ENCODE assay signal across 34 cellular contexts in the genomic region with DNA sequence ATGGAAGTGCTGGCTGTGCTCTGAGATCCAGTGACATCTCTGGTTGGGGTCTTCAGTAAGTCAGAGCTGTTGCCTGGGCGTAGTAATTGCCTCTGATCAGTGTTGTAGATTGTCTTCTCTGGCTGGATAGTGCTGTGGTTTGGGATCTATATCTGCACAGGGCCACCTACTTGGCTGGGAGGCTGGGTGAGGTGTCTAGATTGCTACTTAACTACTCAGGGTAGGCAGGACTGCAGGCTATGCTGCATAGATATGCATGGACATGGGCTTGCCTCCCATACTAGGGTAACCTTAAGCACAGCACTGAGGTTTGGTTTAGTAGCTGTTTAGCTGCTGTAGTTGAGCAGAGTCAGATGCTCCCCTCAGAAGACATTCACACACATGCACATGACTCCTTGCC.
"Had no signal": no experiment of that assay in that cellular context is flagged by ENCODE, and none has a peak within 500 bp of the region (broad histone marks: within the 10 kb centered on the region; RNA-seq: fewer than 3 reads in every experiment).

No MANE protein-coding gene starts in this region.

- H3K27me3 ChIP-seq: ascending aorta had no signal

- H3K4me3 ChIP-seq: ascending aorta had no signal

- H3K9me3 Mint-ChIP-seq: activated CD4-positive, alpha-beta T cell treated with anti-CD3 and anti-CD28 coated beads, Interleukin-2, amount 10 ng/mL, durations not matched to agents 24 days and 14 days; activated naive CD8-positive, alpha-beta T cell treated with anti-CD3 and anti-CD28 coated beads, Interleukin-2, amount 10 ng/mL, durations not matched to agents 7 days and 5 days; activated T-helper 2 cell treated with anti-CD3 and anti-CD28 coated beads, Interferon-gamma antibody, Interleukin-2, Interleukin-4, amounts not matched to agents 10 μg/mL and 5 μg/mL and 100 μg/mL, durations not matched to agents 14 hours and 24 hours and 36 hours; T-helper 1 cell treated with Interleukin-12 subunit alpha and Interleukin-12 subunit beta and Interleukin-4 antibody, amounts not matched to agents 30 μg/mL and 1 μg/mL, for 36 hours had no signal

- H3K36me3 ChIP-seq: ascending aorta had no signal

- H3K27ac ChIP-seq: ascending aorta, VCaP had no signal

- H3K27ac Mint-ChIP-seq: activated B cell treated with CpG ODN at 0.5 μM for 24 hours; activated CD4-positive, alpha-beta memory T cell treated with anti-CD3 and anti-CD28 coated beads for 36 hours; activated CD4-positive, alpha-beta T cell treated with anti-CD3 and anti-CD28 coated beads, Interleukin-2, amount 10 ng/mL, durations not matched to agents 24 days and 14 days; activated CD8-positive, alpha-beta memory T cell treated with anti-CD3 and anti-CD28 coated beads, Interleukin-2, amount 10 ng/mL, durations not matched to agents 7 days and 5 days; activated CD8-positive, alpha-beta T cell treated with anti-CD3 and anti-CD28 coated beads, Interleukin-2, amount 10 ng/mL, durations not matched to agents 7 days and 5 days; activated naive CD4-positive, alpha-beta T cell treated with anti-CD3 and anti-CD28 coated beads, Interleukin-2, amount 10 ng/mL, durations not matched to agents 7 days and 5 days; activated naive CD4-positive, alpha-beta T cell treated with anti-CD3 and anti-CD28 coated beads, Interleukin-2, amount 50 U/mL, for 24 hours; activated naive CD8-positive, alpha-beta T cell; activated naive CD8-positive, alpha-beta T cell treated with anti-CD3 and anti-CD28 coated beads, Interleukin-2, amount 10 ng/mL, durations not matched to agents 7 days and 5 days; activated naive CD8-positive, alpha-beta T cell treated with anti-CD3 and anti-CD28 coated beads, Interleukin-2, amount 50 U/mL, for 24 hours; activated T-cell treated with anti-CD3 and anti-CD28 coated beads, Interleukin-2, amount 50 U/mL, for 24 hours; activated T-helper 2 cell treated with anti-CD3 and anti-CD28 coated beads, Interferon-gamma antibody, Interleukin-2, Interleukin-4, amounts not matched to agents 10 μg/mL and 5 μg/mL and 100 μg/mL, durations not matched to agents 14 hours and 24 hours and 36 hours; T-helper 1 cell treated with Interleukin-12 subunit alpha and Interleukin-12 subunit beta and Interleukin-4 antibody, amounts not matched to agents 30 μg/mL and 1 μg/mL, for 36 hours; T-helper 2 cell treated with Interferon-gamma antibody and Interleukin-4, amounts not matched to agents 5 μg/mL and 100 μg/mL, for 36 hours had no signal

- H3K4me1 Mint-ChIP-seq: activated B cell treated with CpG ODN at 0.5 μM for 24 hours; activated CD4-positive, alpha-beta T cell treated with anti-CD3 and anti-CD28 coated beads, Interleukin-2, amount 10 ng/mL, durations not matched to agents 24 days and 14 days; activated CD8-positive, alpha-beta memory T cell treated with anti-CD3 and anti-CD28 coated beads, Interleukin-2, amount 10 ng/mL, durations not matched to agents 7 days and 5 days; activated naive CD4-positive, alpha-beta T cell treated with anti-CD3 and anti-CD28 coated beads, Interleukin-2, amount 10 ng/mL, durations not matched to agents 7 days and 5 days; activated naive CD4-positive, alpha-beta T cell treated with anti-CD3 and anti-CD28 coated beads, Interleukin-2, amount 50 U/mL, for 24 hours; activated naive CD8-positive, alpha-beta T cell treated with anti-CD3 and anti-CD28 coated beads, Interleukin-2, amount 10 ng/mL, durations not matched to agents 7 days and 5 days; activated naive CD8-positive, alpha-beta T cell treated with anti-CD3 and anti-CD28 coated beads, Interleukin-2, amount 50 U/mL, for 24 hours had no signal

- H3K36me3 Mint-ChIP-seq: activated CD4-positive, alpha-beta memory T cell treated with anti-CD3 and anti-CD28 coated beads for 36 hours; activated CD8-positive, alpha-beta memory T cell treated with anti-CD3 and anti-CD28 coated beads, Interleukin-2, amount 10 ng/mL, durations not matched to agents 7 days and 5 days; activated naive CD4-positive, alpha-beta T cell treated with anti-CD3 and anti-CD28 coated beads, Interleukin-2, amount 10 ng/mL, durations not matched to agents 7 days and 5 days; activated naive CD8-positive, alpha-beta T cell; activated naive CD8-positive, alpha-beta T cell treated with anti-CD3 and anti-CD28 coated beads, Interleukin-2, amount 10 ng/mL, durations not matched to agents 7 days and 5 days had no signal

- H3K27me3 Mint-ChIP-seq: activated B cell treated with CpG ODN at 0.5 μM for 24 hours; activated CD4-positive, alpha-beta T cell treated with anti-CD3 and anti-CD28 coated beads, Interleukin-2, amount 10 ng/mL, durations not matched to agents 24 days and 14 days; activated CD8-positive, alpha-beta memory T cell treated with anti-CD3 and anti-CD28 coated beads, Interleukin-2, amount 10 ng/mL, durations not matched to agents 7 days and 5 days; activated naive CD4-positive, alpha-beta T cell treated with anti-CD3 and anti-CD28 coated beads, Interleukin-2, amount 10 ng/mL, durations not matched to agents 7 days and 5 days; brain had no signal

- H3K9me3 ChIP-seq: ascending aorta had no signal

- H3K4me3 Mint-ChIP-seq: activated B cell treated with CpG ODN at 0.5 μM for 24 hours; activated CD4-positive, alpha-beta memory T cell treated with anti-CD3 and anti-CD28 coated beads for 36 hours; activated CD4-positive, alpha-beta T cell treated with anti-CD3 and anti-CD28 coated beads, Interleukin-2, amount 10 ng/mL, durations not matched to agents 24 days and 14 days; activated CD8-positive, alpha-beta memory T cell treated with anti-CD3 and anti-CD28 coated beads, Interleukin-2, amount 10 ng/mL, durations not matched to agents 7 days and 5 days; activated CD8-positive, alpha-beta T cell treated with anti-CD3 and anti-CD28 coated beads, Interleukin-2, amount 10 ng/mL, durations not matched to agents 7 days and 5 days; activated naive CD4-positive, alpha-beta T cell treated with anti-CD3 and anti-CD28 coated beads, Interleukin-2, amount 10 ng/mL, durations not matched to agents 7 days and 5 days; activated naive CD4-positive, alpha-beta T cell treated with anti-CD3 and anti-CD28 coated beads, Interleukin-2, amount 50 U/mL, for 24 hours; activated naive CD8-positive, alpha-beta T cell; activated naive CD8-positive, alpha-beta T cell treated with anti-CD3 and anti-CD28 coated beads, Interleukin-2, amount 10 ng/mL, durations not matched to agents 7 days and 5 days; activated naive CD8-positive, alpha-beta T cell treated with anti-CD3 and anti-CD28 coated beads, Interleukin-2, amount 50 U/mL, for 24 hours; activated T-cell treated with anti-CD3 and anti-CD28 coated beads, Interleukin-2, amount 50 U/mL, for 24 hours; brain; T-helper 1 cell treated with Interleukin-12 subunit alpha and Interleukin-12 subunit beta and Interleukin-4 antibody, amounts not matched to agents 30 μg/mL and 1 μg/mL, for 36 hours; T-helper 2 cell treated with Interferon-gamma antibody and Interleukin-4, amounts not matched to agents 5 μg/mL and 100 μg/mL, for 36 hours had no signal

- H3K4me1 ChIP-seq: ascending aorta had no signal

- ATAC-seq: activated CD8-positive, alpha-beta memory T cell treated with anti-CD3 and anti-CD28 coated beads, Interleukin-2, amount 10 ng/mL, durations not matched to agents 7 days and 5 days; activated CD8-positive, alpha-beta T cell treated with anti-CD3 and anti-CD28 coated beads, Interleukin-2, amount 10 ng/mL, durations not matched to agents 7 days and 5 days; activated naive CD8-positive, alpha-beta T cell treated with anti-CD3 and anti-CD28 coated beads, Interleukin-2, amount 50 U/mL, for 24 hours had no signal

- FAIRE-seq: TTC549 had no signal

- DNase-seq: activated B cell treated with CpG ODN at 0.5 μM for 24 hours; activated CD4-positive, alpha-beta memory T cell treated with anti-CD3 and anti-CD28 coated beads for 36 hours; activated CD4-positive, alpha-beta T cell treated with anti-CD3 and anti-CD28 coated beads for 4 hours; activated CD4-positive, alpha-beta T cell treated with anti-CD3 and anti-CD28 coated beads, Interleukin-2, amount 10 ng/mL, durations not matched to agents 24 days and 14 days; activated CD4-positive, alpha-beta T cell treated with anti-CD3 and anti-CD28 coated beads, Interleukin-2, amount 50 U/mL, for 1 hour; activated CD4-positive, alpha-beta T cell treated with anti-CD3 and anti-CD28 coated beads, Interleukin-2, amount 50 U/mL, for 4 hours; activated CD4-positive, CD25-positive, alpha-beta regulatory T cell treated with anti-CD3 and anti-CD28 coated beads, Interleukin-2, amount 50 U/mL, for 72 hours; activated CD8-positive, alpha-beta memory T cell treated with anti-CD3 and anti-CD28 coated beads for 24 hours; activated CD8-positive, alpha-beta memory T cell treated with anti-CD3 and anti-CD28 coated beads, Interleukin-2, amount 10 ng/mL, durations not matched to agents 7 days and 5 days; activated CD8-positive, alpha-beta memory T cell treated with anti-CD3 and anti-CD28 coated beads, Interleukin-2, amount 50 U/mL, for 48 hours; activated CD8-positive, alpha-beta T cell treated with anti-CD3 and anti-CD28 coated beads, Interleukin-2, amount 10 ng/mL, durations not matched to agents 7 days and 5 days; activated effector memory CD4-positive, alpha-beta T cell treated with Interleukin-2 at 50 U/mL for 16 hours; activated gamma-delta T cell; activated naive CD4-positive, alpha-beta T cell treated with anti-CD3 and anti-CD28 coated beads, Interleukin-2, amount 10 ng/mL, durations not matched to agents 7 days and 5 days; activated naive CD4-positive, alpha-beta T cell treated with Interleukin-2 at 50 U/mL for 16 hours; activated naive CD8-positive, alpha-beta T cell treated with anti-CD3 and anti-CD28 coated beads, Interleukin-2, amount 10 ng/mL, durations not matched to agents 7 days and 5 days; activated naive CD8-positive, alpha-beta T cell treated with anti-CD3 and anti-CD28 coated beads, Interleukin-2, amount 50 U/mL, for 24 hours; activated T-cell treated with anti-CD3 and anti-CD28 coated beads, Interleukin-2, amount 50 U/mL, for 24 hours; activated T-cell treated with anti-CD3 and anti-CD28 coated beads, Interleukin-2, amount 50 U/mL, for 48 hours; amygdala; anterior cingulate cortex; central memory CD4-positive, alpha-beta T cell; T-helper 1 cell; T-helper 2 cell; T-helper 9 cell had no signal
